Comparison of ENCODE assay signal across 1 cellular context in the genomic region with DNA sequence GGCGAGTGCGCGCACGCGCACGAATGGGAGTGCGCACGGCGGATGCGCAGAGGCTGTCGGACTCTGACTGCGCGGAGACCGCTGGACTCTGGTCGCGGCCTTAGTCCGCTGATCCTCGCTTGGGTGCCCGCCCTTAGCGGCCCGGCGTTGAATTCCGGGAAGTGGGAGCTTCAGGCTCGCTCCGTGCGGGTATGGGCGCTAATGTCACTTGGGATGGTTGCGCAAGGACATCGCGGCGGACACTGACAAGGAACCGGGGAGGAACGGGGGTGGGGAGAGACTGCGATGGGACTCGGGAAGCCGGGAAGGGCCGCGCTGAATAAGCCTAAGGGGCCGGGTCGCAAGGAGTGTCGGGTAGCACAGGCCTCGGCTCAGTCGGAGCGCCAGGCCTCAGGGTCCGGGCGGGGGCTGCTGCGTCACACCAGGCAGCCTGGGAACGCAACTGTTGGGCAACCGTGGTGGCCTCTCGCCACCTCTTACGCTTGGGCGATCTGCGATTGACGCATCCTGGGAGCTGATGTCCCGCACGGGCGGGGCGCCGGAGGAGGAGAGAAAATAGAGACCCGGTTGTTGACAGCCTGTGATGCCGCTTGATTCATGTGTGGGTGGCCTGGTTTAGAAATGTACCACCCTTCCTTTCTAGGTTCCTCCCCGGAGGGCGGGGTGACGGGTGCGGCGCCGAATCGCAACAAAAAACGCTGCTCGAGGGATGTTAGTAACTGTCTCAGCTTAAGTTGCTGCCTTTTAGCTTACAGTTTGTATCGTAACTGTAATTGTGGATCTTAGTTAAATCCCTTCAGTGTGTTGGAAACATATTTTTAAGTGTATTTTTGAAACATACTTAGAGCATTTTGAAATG.
A peak's percentile ranks its signal among the peaks of the same experiment; 100 is the strongest.
TF ChIP-seq lines count a peak whose summit lies in the region.

No MANE protein-coding gene starts in this region.

TF ChIP-seq in K562, 482 proteins besides CTCF, POLR2A, EP300 and RAD21 (continued from another document and continues in another):
- TF ChIP-seq, protein P1, sequence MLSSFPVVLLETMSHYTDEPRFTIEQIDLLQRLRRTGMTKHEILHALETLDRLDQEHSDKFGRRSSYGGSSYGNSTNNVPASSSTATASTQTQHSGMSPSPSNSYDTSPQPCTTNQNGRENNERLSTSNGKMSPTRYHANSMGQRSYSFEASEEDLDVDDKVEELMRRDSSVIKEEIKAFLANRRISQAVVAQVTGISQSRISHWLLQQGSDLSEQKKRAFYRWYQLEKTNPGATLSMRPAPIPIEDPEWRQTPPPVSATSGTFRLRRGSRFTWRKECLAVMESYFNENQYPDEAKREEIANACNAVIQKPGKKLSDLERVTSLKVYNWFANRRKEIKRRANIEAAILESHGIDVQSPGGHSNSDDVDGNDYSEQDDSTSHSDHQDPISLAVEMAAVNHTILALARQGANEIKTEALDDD (IDR thresholded peaks at IDR 0.05), result peak; percentile 49; the same call in 1 of the 2 replicates
- TF ChIP-seq, protein P2, sequence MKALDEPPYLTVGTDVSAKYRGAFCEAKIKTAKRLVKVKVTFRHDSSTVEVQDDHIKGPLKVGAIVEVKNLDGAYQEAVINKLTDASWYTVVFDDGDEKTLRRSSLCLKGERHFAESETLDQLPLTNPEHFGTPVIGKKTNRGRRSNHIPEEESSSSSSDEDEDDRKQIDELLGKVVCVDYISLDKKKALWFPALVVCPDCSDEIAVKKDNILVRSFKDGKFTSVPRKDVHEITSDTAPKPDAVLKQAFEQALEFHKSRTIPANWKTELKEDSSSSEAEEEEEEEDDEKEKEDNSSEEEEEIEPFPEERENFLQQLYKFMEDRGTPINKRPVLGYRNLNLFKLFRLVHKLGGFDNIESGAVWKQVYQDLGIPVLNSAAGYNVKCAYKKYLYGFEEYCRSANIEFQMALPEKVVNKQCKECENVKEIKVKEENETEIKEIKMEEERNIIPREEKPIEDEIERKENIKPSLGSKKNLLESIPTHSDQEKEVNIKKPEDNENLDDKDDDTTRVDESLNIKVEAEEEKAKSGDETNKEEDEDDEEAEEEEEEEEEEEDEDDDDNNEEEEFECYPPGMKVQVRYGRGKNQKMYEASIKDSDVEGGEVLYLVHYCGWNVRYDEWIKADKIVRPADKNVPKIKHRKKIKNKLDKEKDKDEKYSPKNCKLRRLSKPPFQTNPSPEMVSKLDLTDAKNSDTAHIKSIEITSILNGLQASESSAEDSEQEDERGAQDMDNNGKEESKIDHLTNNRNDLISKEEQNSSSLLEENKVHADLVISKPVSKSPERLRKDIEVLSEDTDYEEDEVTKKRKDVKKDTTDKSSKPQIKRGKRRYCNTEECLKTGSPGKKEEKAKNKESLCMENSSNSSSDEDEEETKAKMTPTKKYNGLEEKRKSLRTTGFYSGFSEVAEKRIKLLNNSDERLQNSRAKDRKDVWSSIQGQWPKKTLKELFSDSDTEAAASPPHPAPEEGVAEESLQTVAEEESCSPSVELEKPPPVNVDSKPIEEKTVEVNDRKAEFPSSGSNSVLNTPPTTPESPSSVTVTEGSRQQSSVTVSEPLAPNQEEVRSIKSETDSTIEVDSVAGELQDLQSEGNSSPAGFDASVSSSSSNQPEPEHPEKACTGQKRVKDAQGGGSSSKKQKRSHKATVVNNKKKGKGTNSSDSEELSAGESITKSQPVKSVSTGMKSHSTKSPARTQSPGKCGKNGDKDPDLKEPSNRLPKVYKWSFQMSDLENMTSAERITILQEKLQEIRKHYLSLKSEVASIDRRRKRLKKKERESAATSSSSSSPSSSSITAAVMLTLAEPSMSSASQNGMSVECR (CRISPR knock-in tag; IDR thresholded peaks at IDR 0.05), result peak; percentile 65
- TF ChIP-seq FOXP1 (CRISPR knock-in tag; IDR thresholded peaks at IDR 0.05) (no peak; the same call in 1 of the 2 replicates), TAF7 (tag; IDR thresholded peaks at IDR 0.05) (peak; percentile 85), CREM (IDR thresholded peaks at IDR 0.05; ENCODE audit: low read depth) (peak; percentile 94), RBM34 (IDR thresholded peaks at IDR 0.05; ENCODE audit: borderline replicate concordance, insufficient read depth, low read length) (no peak), ATF1 (CRISPR knock-in tag; IDR thresholded peaks at IDR 0.05) (no peak), ATF1 (tag; IDR thresholded peaks at IDR 0.05) (peak; percentile 94), ZNF717 (CRISPR knock-in tag; IDR thresholded peaks at IDR 0.05) (no peak), JUN (IDR thresholded peaks at IDR 0.05; ENCODE audit: borderline replicate concordance, low read depth, low read length) (0 out of 2 replicates have a peak, but pooled peaks have one; percentile 33), JUN (CRISPR knock-in tag; IDR thresholded peaks at IDR 0.05; ENCODE audit: borderline replicate concordance) (no peak), KDM1A (IDR thresholded peaks at IDR 0.05) (no peak), CCNT2 (IDR thresholded peaks at IDR 0.05; ENCODE audit: borderline replicate concordance, extremely low read depth, insufficient read length, low read depth, low read length) (peak; percentile 73), LEF1 (IDR thresholded peaks at IDR 0.05) (no peak), ZNF239 (CRISPR knock-in tag; IDR thresholded peaks at IDR 0.05) (no peak; the same call in 1 of the 2 replicates), KLF13 (tag; IDR thresholded peaks at IDR 0.05; ENCODE audit: borderline replicate concordance, low read depth) (no peak), ZNF143 (CRISPR knock-in tag; IDR thresholded peaks at IDR 0.05) (peak; percentile 63; the same call in 1 of the 2 replicates)
- TF ChIP-seq, protein P3, sequence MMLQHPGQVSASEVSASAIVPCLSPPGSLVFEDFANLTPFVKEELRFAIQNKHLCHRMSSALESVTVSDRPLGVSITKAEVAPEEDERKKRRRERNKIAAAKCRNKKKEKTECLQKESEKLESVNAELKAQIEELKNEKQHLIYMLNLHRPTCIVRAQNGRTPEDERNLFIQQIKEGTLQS (IDR thresholded peaks at IDR 0.05), result peak; percentile 85
- TF ChIP-seq, protein P3 (CRISPR knock-in tag; conservative IDR thresholded peaks at IDR 0.05), result no peak
- TF ChIP-seq, protein P4, sequence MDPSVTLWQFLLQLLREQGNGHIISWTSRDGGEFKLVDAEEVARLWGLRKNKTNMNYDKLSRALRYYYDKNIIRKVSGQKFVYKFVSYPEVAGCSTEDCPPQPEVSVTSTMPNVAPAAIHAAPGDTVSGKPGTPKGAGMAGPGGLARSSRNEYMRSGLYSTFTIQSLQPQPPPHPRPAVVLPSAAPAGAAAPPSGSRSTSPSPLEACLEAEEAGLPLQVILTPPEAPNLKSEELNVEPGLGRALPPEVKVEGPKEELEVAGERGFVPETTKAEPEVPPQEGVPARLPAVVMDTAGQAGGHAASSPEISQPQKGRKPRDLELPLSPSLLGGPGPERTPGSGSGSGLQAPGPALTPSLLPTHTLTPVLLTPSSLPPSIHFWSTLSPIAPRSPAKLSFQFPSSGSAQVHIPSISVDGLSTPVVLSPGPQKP (CRISPR knock-in tag; IDR thresholded peaks at IDR 0.05), result no peak
- TF ChIP-seq, protein P5, sequence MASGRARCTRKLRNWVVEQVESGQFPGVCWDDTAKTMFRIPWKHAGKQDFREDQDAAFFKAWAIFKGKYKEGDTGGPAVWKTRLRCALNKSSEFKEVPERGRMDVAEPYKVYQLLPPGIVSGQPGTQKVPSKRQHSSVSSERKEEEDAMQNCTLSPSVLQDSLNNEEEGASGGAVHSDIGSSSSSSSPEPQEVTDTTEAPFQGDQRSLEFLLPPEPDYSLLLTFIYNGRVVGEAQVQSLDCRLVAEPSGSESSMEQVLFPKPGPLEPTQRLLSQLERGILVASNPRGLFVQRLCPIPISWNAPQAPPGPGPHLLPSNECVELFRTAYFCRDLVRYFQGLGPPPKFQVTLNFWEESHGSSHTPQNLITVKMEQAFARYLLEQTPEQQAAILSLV (tag; IDR thresholded peaks at IDR 0.05), result peak; percentile 87
- TF ChIP-seq, protein P6, sequence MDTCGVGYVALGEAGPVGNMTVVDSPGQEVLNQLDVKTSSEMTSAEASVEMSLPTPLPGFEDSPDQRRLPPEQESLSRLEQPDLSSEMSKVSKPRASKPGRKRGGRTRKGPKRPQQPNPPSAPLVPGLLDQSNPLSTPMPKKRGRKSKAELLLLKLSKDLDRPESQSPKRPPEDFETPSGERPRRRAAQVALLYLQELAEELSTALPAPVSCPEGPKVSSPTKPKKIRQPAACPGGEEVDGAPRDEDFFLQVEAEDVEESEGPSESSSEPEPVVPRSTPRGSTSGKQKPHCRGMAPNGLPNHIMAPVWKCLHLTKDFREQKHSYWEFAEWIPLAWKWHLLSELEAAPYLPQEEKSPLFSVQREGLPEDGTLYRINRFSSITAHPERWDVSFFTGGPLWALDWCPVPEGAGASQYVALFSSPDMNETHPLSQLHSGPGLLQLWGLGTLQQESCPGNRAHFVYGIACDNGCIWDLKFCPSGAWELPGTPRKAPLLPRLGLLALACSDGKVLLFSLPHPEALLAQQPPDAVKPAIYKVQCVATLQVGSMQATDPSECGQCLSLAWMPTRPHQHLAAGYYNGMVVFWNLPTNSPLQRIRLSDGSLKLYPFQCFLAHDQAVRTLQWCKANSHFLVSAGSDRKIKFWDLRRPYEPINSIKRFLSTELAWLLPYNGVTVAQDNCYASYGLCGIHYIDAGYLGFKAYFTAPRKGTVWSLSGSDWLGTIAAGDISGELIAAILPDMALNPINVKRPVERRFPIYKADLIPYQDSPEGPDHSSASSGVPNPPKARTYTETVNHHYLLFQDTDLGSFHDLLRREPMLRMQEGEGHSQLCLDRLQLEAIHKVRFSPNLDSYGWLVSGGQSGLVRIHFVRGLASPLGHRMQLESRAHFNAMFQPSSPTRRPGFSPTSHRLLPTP (IDR thresholded peaks at IDR 0.05; ENCODE audit: borderline replicate concordance, extremely low read depth, insufficient read length), result no peak
- TF ChIP-seq, protein P7, sequence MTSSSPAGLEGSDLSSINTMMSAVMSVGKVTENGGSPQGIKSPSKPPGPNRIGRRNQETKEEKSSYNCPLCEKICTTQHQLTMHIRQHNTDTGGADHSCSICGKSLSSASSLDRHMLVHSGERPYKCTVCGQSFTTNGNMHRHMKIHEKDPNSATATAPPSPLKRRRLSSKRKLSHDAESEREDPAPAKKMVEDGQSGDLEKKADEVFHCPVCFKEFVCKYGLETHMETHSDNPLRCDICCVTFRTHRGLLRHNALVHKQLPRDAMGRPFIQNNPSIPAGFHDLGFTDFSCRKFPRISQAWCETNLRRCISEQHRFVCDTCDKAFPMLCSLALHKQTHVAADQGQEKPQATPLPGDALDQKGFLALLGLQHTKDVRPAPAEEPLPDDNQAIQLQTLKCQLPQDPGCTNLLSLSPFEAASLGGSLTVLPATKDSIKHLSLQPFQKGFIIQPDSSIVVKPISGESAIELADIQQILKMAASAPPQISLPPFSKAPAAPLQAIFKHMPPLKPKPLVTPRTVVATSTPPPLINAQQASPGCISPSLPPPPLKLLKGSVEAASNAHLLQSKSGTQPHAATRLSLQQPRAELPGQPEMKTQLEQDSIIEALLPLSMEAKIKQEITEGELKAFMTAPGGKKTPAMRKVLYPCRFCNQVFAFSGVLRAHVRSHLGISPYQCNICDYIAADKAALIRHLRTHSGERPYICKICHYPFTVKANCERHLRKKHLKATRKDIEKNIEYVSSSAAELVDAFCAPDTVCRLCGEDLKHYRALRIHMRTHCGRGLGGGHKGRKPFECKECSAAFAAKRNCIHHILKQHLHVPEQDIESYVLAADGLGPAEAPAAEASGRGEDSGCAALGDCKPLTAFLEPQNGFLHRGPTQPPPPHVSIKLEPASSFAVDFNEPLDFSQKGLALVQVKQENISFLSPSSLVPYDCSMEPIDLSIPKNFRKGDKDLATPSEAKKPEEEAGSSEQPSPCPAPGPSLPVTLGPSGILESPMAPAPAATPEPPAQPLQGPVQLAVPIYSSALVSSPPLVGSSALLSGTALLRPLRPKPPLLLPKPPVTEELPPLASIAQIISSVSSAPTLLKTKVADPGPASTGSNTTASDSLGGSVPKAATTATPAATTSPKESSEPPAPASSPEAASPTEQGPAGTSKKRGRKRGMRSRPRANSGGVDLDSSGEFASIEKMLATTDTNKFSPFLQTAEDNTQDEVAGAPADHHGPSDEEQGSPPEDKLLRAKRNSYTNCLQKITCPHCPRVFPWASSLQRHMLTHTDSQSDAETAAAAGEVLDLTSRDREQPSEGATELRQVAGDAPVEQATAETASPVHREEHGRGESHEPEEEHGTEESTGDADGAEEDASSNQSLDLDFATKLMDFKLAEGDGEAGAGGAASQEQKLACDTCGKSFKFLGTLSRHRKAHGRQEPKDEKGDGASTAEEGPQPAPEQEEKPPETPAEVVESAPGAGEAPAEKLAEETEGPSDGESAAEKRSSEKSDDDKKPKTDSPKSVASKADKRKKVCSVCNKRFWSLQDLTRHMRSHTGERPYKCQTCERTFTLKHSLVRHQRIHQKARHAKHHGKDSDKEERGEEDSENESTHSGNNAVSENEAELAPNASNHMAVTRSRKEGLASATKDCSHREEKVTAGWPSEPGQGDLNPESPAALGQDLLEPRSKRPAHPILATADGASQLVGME (CRISPR knock-in tag; IDR thresholded peaks at IDR 0.05), result peak; percentile 73
- TF ChIP-seq, protein P8, sequence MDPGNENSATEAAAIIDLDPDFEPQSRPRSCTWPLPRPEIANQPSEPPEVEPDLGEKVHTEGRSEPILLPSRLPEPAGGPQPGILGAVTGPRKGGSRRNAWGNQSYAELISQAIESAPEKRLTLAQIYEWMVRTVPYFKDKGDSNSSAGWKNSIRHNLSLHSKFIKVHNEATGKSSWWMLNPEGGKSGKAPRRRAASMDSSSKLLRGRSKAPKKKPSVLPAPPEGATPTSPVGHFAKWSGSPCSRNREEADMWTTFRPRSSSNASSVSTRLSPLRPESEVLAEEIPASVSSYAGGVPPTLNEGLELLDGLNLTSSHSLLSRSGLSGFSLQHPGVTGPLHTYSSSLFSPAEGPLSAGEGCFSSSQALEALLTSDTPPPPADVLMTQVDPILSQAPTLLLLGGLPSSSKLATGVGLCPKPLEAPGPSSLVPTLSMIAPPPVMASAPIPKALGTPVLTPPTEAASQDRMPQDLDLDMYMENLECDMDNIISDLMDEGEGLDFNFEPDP (CRISPR knock-in tag; IDR thresholded peaks at IDR 0.05), result peak; percentile 75; the same call in 1 of the 2 replicates
